8 cellular contexts compared by ENCODE assay signal in genomic region chr1:156860639-156861423, GRCh38. TPM values are rescaled to one million over a fixed set of nuclear protein-coding genes. Genes with fewer than 3 reads are reported as not detected.
DNase-seq lines count a peak whose midpoint lies in the region; ATAC-seq and TF ChIP-seq lines count a peak whose summit lies in the region.

Gene NTRK1, plus strand, starts transcription at chr1:156860865. Its CDS starts 70 bp downstream, at chr1:156860935.

- no peaks in the 10 kb centered on the region for H3K9me3 Mint-ChIP-seq in stimulated activated effector memory CD8-positive, alpha-beta T cell treated with anti-CD3 and anti-CD28 coated beads, Interleukin-12 subunit alpha, Interleukin-12 subunit beta, amount 100 ng/mL, for 72 hours

- DNase-seq in GM06990 (ENCODE audit: extremely low read depth, insufficient read length), result peak; percentile 53
- peak; percentile 75 for DNase-seq in NCI-H146 (lab: John Stamatoyannopoulos, UW)
- DNase-seq in WERI-Rb-1, result peak; percentile 90
- peak; percentile 39 for DNase-seq in central memory CD4-positive, alpha-beta T cell
- DNase-seq in right lobe of liver, result no peak
- peak in 1 of 2 donors; percentile 68 for DNase-seq in stimulated activated effector memory CD8-positive, alpha-beta T cell treated with anti-CD3 and anti-CD28 coated beads, Interleukin-12 subunit alpha, Interleukin-12 subunit beta, amount 100 ng/mL, for 72 hours (ENCODE audit: low spot score in 2 of 2)

- peak within 1 kb of the TSS; percentile 74 for H3K4me3 Mint-ChIP-seq in stimulated activated effector memory CD8-positive, alpha-beta T cell treated with anti-CD3 and anti-CD28 coated beads, Interleukin-12 subunit alpha, Interleukin-12 subunit beta, amount 100 ng/mL, for 72 hours

- 4% methylated on average over 8 of the region's 69 CpGs for WGBS in right lobe of liver (ENCODE audit: insufficient coverage, low coverage, low lambda C conversion rate, missing lambda C conversion rate)

- peak within 1 kb of the TSS; percentile 76 for H3K27ac Mint-ChIP-seq in stimulated activated effector memory CD8-positive, alpha-beta T cell treated with anti-CD3 and anti-CD28 coated beads, Interleukin-12 subunit alpha, Interleukin-12 subunit beta, amount 100 ng/mL, for 72 hours

- H3K36me3 ChIP-seq in GM06990 (ENCODE audit: control insufficient read depth, insufficient read depth, low read length) (no peaks in the 10 kb centered on the region), WERI-Rb-1 (no peaks in the 10 kb centered on the region), right lobe of liver (no peaks in the 10 kb centered on the region)

- intact Hi-C loops in right lobe of liver (cut with DNase I), result no loop called here

- peaks cover 0 to 21% (median 0%) of the 10 kb centered on the region in 4 donors for H3K4me1 ChIP-seq in right lobe of liver

- H3K4me3 ChIP-seq in GM06990 (replicated peaks; ENCODE audit: low read depth, low read length) (peak within 1 kb of the TSS; percentile 56), WERI-Rb-1 (ENCODE audit: low read depth, low read length) (peak within 1 kb of the TSS; percentile 70), right lobe of liver (peak within 1 kb of the TSS in 2 of 3 donors; percentile 6 to 24)

- peaks cover 60% of the 10 kb centered on the region for H3K4me1 Mint-ChIP-seq in stimulated activated effector memory CD8-positive, alpha-beta T cell treated with anti-CD3 and anti-CD28 coated beads, Interleukin-12 subunit alpha, Interleukin-12 subunit beta, amount 100 ng/mL, for 72 hours

- H3K27ac ChIP-seq in WERI-Rb-1 (peak within 1 kb of the TSS; percentile 43), right lobe of liver (no peak within 1 kb of the TSS)

- ATAC-seq in right lobe of liver (peak; percentile 12 to 37 (median 20)), GM21619 (IDR thresholded peaks at IDR 0.05; ENCODE audit: unreplicated experiment) (no peak), HG03457 (IDR thresholded peaks at IDR 0.05; ENCODE audit: unreplicated experiment) (no peak)
- ATAC-seq in stimulated activated effector memory CD8-positive, alpha-beta T cell treated with anti-CD3 and anti-CD28 coated beads, Interleukin-12 subunit alpha, Interleukin-12 subunit beta, amount 100 ng/mL, for 72 hours, result peak; percentile 76

- H3K9me3 ChIP-seq in WERI-Rb-1 (ENCODE audit: severe bottlenecking), result no peaks in the 10 kb centered on the region
- no peaks in the 10 kb centered on the region for H3K9me3 ChIP-seq in right lobe of liver

- TF ChIP-seq CTCF in GM06990 (IDR thresholded peaks at IDR 0.05; ENCODE audit: insufficient read depth, low read length, poor library complexity, severe bottlenecking) (no peak), WERI-Rb-1 (IDR thresholded peaks at IDR 0.05; ENCODE audit: low read depth, low read length) (peak; percentile 8; the same call in 1 of the 2 replicates), right lobe of liver (IDR thresholded peaks at IDR 0.05) (no peak)

- TF ChIP-seq POLR2A in right lobe of liver (IDR thresholded peaks at IDR 0.05), result no peak

- H3K36me3 Mint-ChIP-seq in stimulated activated effector memory CD8-positive, alpha-beta T cell treated with anti-CD3 and anti-CD28 coated beads, Interleukin-12 subunit alpha, Interleukin-12 subunit beta, amount 100 ng/mL, for 72 hours, result no peaks in the 10 kb centered on the region

- no peaks in the 10 kb centered on the region; the same call in 1 of the 2 replicates for H3K27me3 ChIP-seq in GM06990 (replicated peaks; ENCODE audit: control insufficient read depth, insufficient read depth, low read length)
- no peaks in the 10 kb centered on the region for H3K27me3 ChIP-seq in WERI-Rb-1 (ENCODE audit: insufficient read depth, low read depth, severe bottlenecking)
- H3K27me3 ChIP-seq in right lobe of liver, result peaks cover 4 to 13% of the 10 kb centered on the region in 2 donors

RNA-seq across cellular contexts. Expression of gene NTRK1, which starts in this region (rescaled TPM):
- total RNA-seq in right lobe of liver, result not detected

Comparison
In these comparisons a context has a peak if more than half of its experiments do, and no peak if none do; other contexts are left out.
1. Peak in ATAC-seq and H3K4me3 ChIP-seq in right lobe of liver; RNA of the gene not detected or under 1 TPM.
2. DNase-seq: peak in GM06990 (single experiment), NCI-H146 (single experiment), WERI-Rb-1 (single experiment) and central memory CD4-positive, alpha-beta T cell (single experiment); none in right lobe of liver (0 of 3).
3. H3K4me3 ChIP-seq: peak in every context shown above with its lines; median percentile 70 in WERI-Rb-1; 56 in GM06990; 15 in right lobe of liver.